14 cellular contexts compared by ENCODE assay signal in genomic region chr1:97603776-97604175, GRCh38.
DNase-seq lines count a peak whose midpoint lies in the region; ATAC-seq and TF ChIP-seq lines count a peak whose summit lies in the region.
"Had no signal": no experiment of that assay in that cellular context is flagged by ENCODE, and none has a peak within 500 bp of the region (broad histone marks: within the 10 kb centered on the region; RNA-seq: fewer than 3 reads in every experiment).

No MANE protein-coding gene starts in this region.

- no peaks in the 10 kb centered on the region for H3K9me3 Mint-ChIP-seq in mesothelial cell of epicardium
- H3K9me3 Mint-ChIP-seq: CD4-positive, alpha-beta memory T cell had no signal

- POLR2A ChIA-PET in PC-3 (lab: Charles Lee; ENCODE audit: unreplicated experiment): no interaction called here

- peak overlapping the region; percentile 91 for H3K9ac ChIP-seq in Loucy (ENCODE audit: low read depth, low read length, poor library complexity, severe bottlenecking)
- no peak overlapping the region for H3K9ac ChIP-seq in PC-3 (ENCODE audit: low read length)

- H3K36me3 ChIP-seq in Loucy (ENCODE audit: insufficient read depth, low read length): no peaks in the 10 kb centered on the region
- no peaks in the 10 kb centered on the region for H3K36me3 ChIP-seq in PC-3 (ENCODE audit: low read depth, low read length)

- peak overlapping the region; percentile 70 for H3K4me3 ChIP-seq in Loucy (ENCODE audit: low read length, poor library complexity, severe bottlenecking)
- no peak overlapping the region for H3K4me3 ChIP-seq in astrocyte of the spinal cord (ENCODE audit: low read depth, low read length)
- no peak overlapping the region for H3K4me3 ChIP-seq in PC-3 (ENCODE audit: low read length)

- H3K9me2 ChIP-seq in Loucy (replicated peaks; ENCODE audit: low read depth, low read length) (no peaks in the 10 kb centered on the region), PC-3 (replicated peaks; ENCODE audit: low read length) (no peaks in the 10 kb centered on the region)

- TF ChIP-seq CTCF in Loucy (conservative IDR thresholded peaks at IDR 0.05; ENCODE audit: low read length) (no peak), astrocyte of the spinal cord (IDR thresholded peaks at IDR 0.05; ENCODE audit: low read depth, low read length) (no peak), mesothelial cell of epicardium (IDR thresholded peaks at IDR 0.05; ENCODE audit: unreplicated experiment) (no peak), PC-3 (conservative IDR thresholded peaks at IDR 0.05; ENCODE audit: low read depth, low read length) (no peak)

- peak overlapping the region; percentile 25 for H3K27ac Mint-ChIP-seq in mesothelial cell of epicardium
- H3K27ac Mint-ChIP-seq: activated CD8-positive, alpha-beta memory T cell treated with anti-CD3 and anti-CD28 coated beads, Interleukin-2, amount 10 ng/mL, durations not matched to agents 7 days and 5 days; activated naive CD8-positive, alpha-beta T cell had no signal

- intact Hi-C loops in PC-3 (cut with micrococcal nuclease) (no loop called here), Right ventricle myocardium inferior (cut with DNase I) (no loop called here)

- H4K20me1 ChIP-seq in Loucy (ENCODE audit: insufficient read depth, low read length, poor library complexity, severe bottlenecking) (no peaks in the 10 kb centered on the region), PC-3 (ENCODE audit: low read length) (no peaks in the 10 kb centered on the region)

- in situ Hi-C loops in astrocyte of the spinal cord (cut with HindIII; ENCODE audit: low sequenced_read_pairs): no loop called here

- H3K27me3 Mint-ChIP-seq in mesothelial cell of epicardium (ENCODE audit: low read depth): no peaks in the 10 kb centered on the region
- H3K27me3 Mint-ChIP-seq: activated CD8-positive, alpha-beta memory T cell treated with anti-CD3 and anti-CD28 coated beads, Interleukin-2, amount 10 ng/mL, durations not matched to agents 7 days and 5 days; activated naive CD8-positive, alpha-beta T cell; CD4-positive, alpha-beta memory T cell had no signal

- H3K4me2 ChIP-seq in Loucy (ENCODE audit: low read depth, low read length, poor library complexity, severe bottlenecking) (peak overlapping the region; percentile 85), PC-3 (ENCODE audit: low read length) (no peak overlapping the region)

- peaks cover 75% of the 10 kb centered on the region for H3K4me1 ChIP-seq in Loucy (ENCODE audit: insufficient read depth, low read length, poor library complexity, severe bottlenecking)
- no peaks in the 10 kb centered on the region for H3K4me1 ChIP-seq in PC-3 (ENCODE audit: insufficient read depth, low read length)

- H3K27me3 ChIP-seq in Loucy (ENCODE audit: insufficient read depth, low read length, poor library complexity, severe bottlenecking) (no peaks in the 10 kb centered on the region), PC-3 (ENCODE audit: low read length) (no peaks in the 10 kb centered on the region)
- H3K27me3 ChIP-seq: dorsolateral prefrontal cortex had no signal

- no peaks in the 10 kb centered on the region for H3K36me3 Mint-ChIP-seq in mesothelial cell of epicardium
- H3K36me3 Mint-ChIP-seq: activated CD8-positive, alpha-beta memory T cell treated with anti-CD3 and anti-CD28 coated beads, Interleukin-2, amount 10 ng/mL, durations not matched to agents 7 days and 5 days; CD4-positive, alpha-beta memory T cell had no signal

- H3K9me3 ChIP-seq in Loucy (ENCODE audit: insufficient read depth, low read depth, low read length): no peaks in the 10 kb centered on the region; the same call in 1 of the 2 replicates
- H3K9me3 ChIP-seq in PC-3 (ENCODE audit: low read length): no peaks in the 10 kb centered on the region

- peak overlapping the region; percentile 40; the same call in 1 of the 2 replicates for H2AFZ ChIP-seq in Loucy (ENCODE audit: low read length)
- no peak overlapping the region for H2AFZ ChIP-seq in PC-3 (ENCODE audit: low read length)

- ATAC-seq in PC-3 (no peak), Right ventricle myocardium inferior (no peak)
- ATAC-seq: activated CD8-positive, alpha-beta memory T cell treated with anti-CD3 and anti-CD28 coated beads, Interleukin-2, amount 10 ng/mL, durations not matched to agents 7 days and 5 days had no signal

- H3K4me1 Mint-ChIP-seq in mesothelial cell of epicardium: peaks cover 9% of the 10 kb centered on the region

- CTCF ChIA-PET in PC-3 (lab: Charles Lee): no interaction called here

- no peak overlapping the region for H3K4me3 Mint-ChIP-seq in mesothelial cell of epicardium
- H3K4me3 Mint-ChIP-seq: activated CD8-positive, alpha-beta memory T cell treated with anti-CD3 and anti-CD28 coated beads, Interleukin-2, amount 10 ng/mL, durations not matched to agents 7 days and 5 days; activated naive CD8-positive, alpha-beta T cell; CD4-positive, alpha-beta memory T cell had no signal

- DNase-seq in GM03348 (ENCODE audit: low spot score) (peak; percentile 5), astrocyte of the spinal cord (ENCODE audit: low read depth, low spot score) (peak; percentile 56), mesothelial cell of epicardium (ENCODE audit: low spot score in 2 of 2, unreplicated experiment in 2 of 2) (no peak), PC-3 (no peak), Right ventricle myocardium inferior (ENCODE audit: missing footprints) (no peak), germinal center (ENCODE audit: low spot score) (no peak)
- DNase-seq in stimulated activated CD4-positive, alpha-beta T cell treated with anti-CD3 and anti-CD28 coated beads, Interleukin-2, amount 100 ng/mL, for 24 hours: no peak
- DNase-seq: activated CD8-positive, alpha-beta memory T cell treated with anti-CD3 and anti-CD28 coated beads, Interleukin-2, amount 10 ng/mL, durations not matched to agents 7 days and 5 days; CD4-positive, alpha-beta memory T cell; dorsolateral prefrontal cortex; GF-D8; T1000 had no signal

- peaks cover 26% of the 10 kb centered on the region for H3F3A ChIP-seq in Loucy (ENCODE audit: low read depth)
- H3F3A ChIP-seq in PC-3 (ENCODE audit: low read length, unreplicated experiment): no peaks in the 10 kb centered on the region

- H3K79me2 ChIP-seq in Loucy (ENCODE audit: insufficient read depth, low read length) (no peaks in the 10 kb centered on the region), PC-3 (ENCODE audit: low read length) (no peaks in the 10 kb centered on the region)

- BruUV-seq in PC-3 (replicated peaks; lab: Mats Ljungman, UMichigan): no TSS peak

- H3K27ac ChIP-seq in PC-3 (ENCODE audit: low read length): no peak overlapping the region
- H3K27ac ChIP-seq: dorsolateral prefrontal cortex had no signal

Comparison
In these comparisons a context has a peak if more than half of its experiments do, and no peak if none do; other contexts are left out.
1. DNase-seq: peak in GM03348 (single experiment) and astrocyte of the spinal cord (single experiment); none in mesothelial cell of epicardium (0 of 2), PC-3 (single experiment), Right ventricle myocardium inferior (single experiment), germinal center (single experiment) and stimulated activated CD4-positive, alpha-beta T cell treated with anti-CD3 and anti-CD28 coated beads, Interleukin-2, amount 100 ng/mL, for 24 hours (0 of 2).